Comparison of ENCODE assay signal across 8 cellular contexts in the genomic region with DNA sequence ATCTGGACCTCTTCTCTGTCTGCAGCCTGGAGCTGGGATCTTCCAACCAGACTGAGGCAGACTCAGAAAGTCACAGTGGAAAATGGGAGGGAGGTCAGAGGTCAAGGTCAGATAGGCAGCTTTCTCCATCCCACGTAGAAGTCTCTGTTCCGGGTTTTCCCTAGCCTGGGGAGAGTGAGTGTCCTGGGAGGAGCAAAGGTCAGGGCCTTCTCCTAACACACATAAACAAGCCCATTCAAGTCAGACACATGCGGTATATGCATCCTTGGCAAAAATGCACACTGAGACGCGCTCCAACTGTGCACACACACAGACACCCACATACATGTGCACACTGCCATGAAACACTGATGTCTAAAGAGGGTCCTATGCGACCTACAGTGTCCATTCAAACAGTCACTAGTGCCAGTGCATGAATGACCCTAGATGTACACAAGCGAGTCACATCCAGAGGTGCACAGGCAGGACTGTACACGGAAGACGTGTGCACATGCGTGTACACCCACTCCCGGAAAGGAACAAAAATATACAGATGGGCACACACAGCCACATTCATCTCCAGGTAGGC. TPM values are rescaled to one million over a fixed set of nuclear protein-coding genes. Genes with fewer than 3 reads are reported as not detected.
DNase-seq lines count a peak whose midpoint lies in the region; ATAC-seq and TF ChIP-seq lines count a peak whose summit lies in the region.

No MANE protein-coding gene starts in this region.

- H4K20me1 ChIP-seq in Karpas-422 (ENCODE audit: insufficient read depth, low read depth, low read length) = 0 out of 2 replicates have a peak, but pooled peaks cover 2% of the 10 kb centered on the region

- DNase-seq in Karpas-422 = no peak
- no peak for DNase-seq in MCF 10A (ENCODE audit: unreplicated experiment)
- DNase-seq in mesenchymal stem cell = peak; percentile 55
- DNase-seq in uterus = no peak
- DNase-seq in DMS79 treated with DMSO at 0.1 percent for 48 hours (lab: John Stamatoyannopoulos, UW) = no peak
- DNase-seq in NCI-H2029 treated with DMSO at 0.1 percent for 48 hours (lab: John Stamatoyannopoulos, UW) = no peak

- H4K91ac ChIP-seq in mesenchymal stem cell (ENCODE audit: low read length) = peak overlapping the region; percentile 90

- H2AK5ac ChIP-seq in mesenchymal stem cell (ENCODE audit: low read length, severe bottlenecking) = peak overlapping the region; percentile 63

- intact Hi-C loops in MCF 10A (cut with micrococcal nuclease) (loop anchor here (10.0 kb wide), 1 partner anchor 207 kb away; a partner anchor contains a TSS), uterus (cut with DNase I; ENCODE audit: low total_unique reads) (no loop called here)

- peak overlapping the region; percentile 24 for H2BK120ac ChIP-seq in mesenchymal stem cell (ENCODE audit: low read depth, low read length)

- H3K27ac Mint-ChIP-seq in MCF 10A (ENCODE audit: low read depth, unreplicated experiment) = peak overlapping the region; percentile 69

- TF ChIP-seq CTCF in MCF 10A (IDR thresholded peaks at IDR 0.05; ENCODE audit: unreplicated experiment) = no peak
- no peak for TF ChIP-seq CTCF in uterus (IDR thresholded peaks at IDR 0.05)

- H2AFZ ChIP-seq in Karpas-422 (ENCODE audit: low read length) (no peak overlapping the region), mesenchymal stem cell (ENCODE audit: low read depth, low read length) (no peak overlapping the region)

- H3K4me1 ChIP-seq in Karpas-422 (ENCODE audit: low read length) (peaks cover 33% of the 10 kb centered on the region), mesenchymal stem cell (ENCODE audit: control insufficient read depth, insufficient read depth, low read depth, low read length) (peaks cover 45% of the 10 kb centered on the region), uterus (peaks cover 11 to 18% of the 10 kb centered on the region in 2 donors)

- H3K79me1 ChIP-seq in mesenchymal stem cell (replicated peaks; ENCODE audit: low read length, poor library complexity, severe bottlenecking) = peaks cover 20% of the 10 kb centered on the region

- H3K9ac ChIP-seq in Karpas-422 (ENCODE audit: low read length) (peak overlapping the region; percentile 99), mesenchymal stem cell (ENCODE audit: low read length) (peak overlapping the region; percentile 95)

- peaks cover 12% of the 10 kb centered on the region for H3K36me3 Mint-ChIP-seq in MCF 10A (ENCODE audit: insufficient read depth, unreplicated experiment)

- peak overlapping the region in 1 of 2 experiments; percentile 87 for H3K14ac ChIP-seq in mesenchymal stem cell (ENCODE audit: low read length in 2 of 2)

- peaks cover 32% of the 10 kb centered on the region for H3K79me2 ChIP-seq in Karpas-422 (ENCODE audit: low read length)

- peak overlapping the region in 1 of 2 experiments; percentile 77 for H3K4ac ChIP-seq in mesenchymal stem cell (ENCODE audit: low read depth in 1 of 2, low read length in 2 of 2)

- ATAC-seq in GM19438 (IDR thresholded peaks at IDR 0.05; ENCODE audit: low read depth, unreplicated experiment) = peak; percentile 2
- no peak for ATAC-seq in HG03439 (IDR thresholded peaks at IDR 0.05; ENCODE audit: unreplicated experiment)

- POLR2A ChIA-PET in MCF 10A (lab: Yijun Ruan, JAX) = interaction anchor here (0.7 to 6.1 kb wide), 22 partner anchors 8 to 739 kb away, joined by 3 to 120 read pairs (median 6); a partner anchor contains a TSS

- CTCF ChIA-PET in MCF 10A (lab: Yijun Ruan, JAX) = interaction anchor here (0.8 to 13.6 kb wide), 7 partner anchors 11 to 237 kb away, joined by 3 to 175 read pairs (median 4); a partner anchor contains a TSS

- H3K27me3 ChIP-seq in Karpas-422 (ENCODE audit: low read length) = no peaks in the 10 kb centered on the region
- no peaks in the 10 kb centered on the region for H3K27me3 ChIP-seq in mesenchymal stem cell (ENCODE audit: control insufficient read depth in 1 of 2, insufficient read depth in 1 of 2, low read length in 2 of 2)
- no peaks in the 10 kb centered on the region for H3K27me3 ChIP-seq in uterus

- H3K9me3 Mint-ChIP-seq in MCF 10A (ENCODE audit: unreplicated experiment) = no peaks in the 10 kb centered on the region

- H3K4me3 Mint-ChIP-seq in MCF 10A (ENCODE audit: unreplicated experiment) = peak overlapping the region; percentile 86

- no peak overlapping the region for H3K23ac ChIP-seq in mesenchymal stem cell (ENCODE audit: low read length in 2 of 2)

- H3K9me2 ChIP-seq in Karpas-422 (replicated peaks; ENCODE audit: insufficient read depth, low read length) = no peaks in the 10 kb centered on the region

- TSS peak; percentile 36 for BruUV-seq in MCF 10A (replicated peaks; lab: Mats Ljungman, UMichigan)

- peak overlapping the region; percentile 7 to 76 for H2BK12ac ChIP-seq in mesenchymal stem cell (ENCODE audit: low read length in 2 of 2)

- peak overlapping the region; percentile 59 for H4K8ac ChIP-seq in mesenchymal stem cell (ENCODE audit: low read length)

- H3K27me3 Mint-ChIP-seq in MCF 10A (ENCODE audit: insufficient read depth, unreplicated experiment) = no peaks in the 10 kb centered on the region

- H3K18ac ChIP-seq in mesenchymal stem cell (ENCODE audit: low read depth in 1 of 2, low read length in 2 of 2) = peak overlapping the region; percentile 96 to 99

- peaks cover 29% of the 10 kb centered on the region for H3K4me1 Mint-ChIP-seq in MCF 10A (ENCODE audit: insufficient read depth, unreplicated experiment)

- H3K4me3 ChIP-seq in Karpas-422 (ENCODE audit: low read length) = peak overlapping the region; percentile 78
- H3K4me3 ChIP-seq in mesenchymal stem cell (ENCODE audit: insufficient read depth in 1 of 2, low read depth in 1 of 2, low read length in 2 of 2) = peak overlapping the region; percentile 78 to 94
- peak overlapping the region; percentile 85 to 99 for H3K4me3 ChIP-seq in uterus

- H3K27ac ChIP-seq in Karpas-422 (ENCODE audit: low read length) = peak overlapping the region; percentile 68
- H3K27ac ChIP-seq in mesenchymal stem cell (ENCODE audit: low read length, poor library complexity, severe bottlenecking) = peak overlapping the region; percentile 86
- H3K27ac ChIP-seq in uterus = peak overlapping the region; percentile 92 to 94

- no peaks in the 10 kb centered on the region for H3K9me3 ChIP-seq in Karpas-422 (ENCODE audit: low read length)
- H3K9me3 ChIP-seq in mesenchymal stem cell (ENCODE audit: control insufficient read depth, low read length) = no peaks in the 10 kb centered on the region
- no peaks in the 10 kb centered on the region for H3K9me3 ChIP-seq in uterus

- H3K4me2 ChIP-seq in Karpas-422 (ENCODE audit: low read depth, low read length, poor library complexity, severe bottlenecking) = peak overlapping the region; percentile 70
- peak overlapping the region; percentile 89 for H3K4me2 ChIP-seq in mesenchymal stem cell (ENCODE audit: low read length, poor library complexity, severe bottlenecking)

- H2BK5ac ChIP-seq in mesenchymal stem cell (ENCODE audit: low read depth, low read length, poor library complexity, severe bottlenecking) = peak overlapping the region; percentile 63

- TF ChIP-seq POLR2A in uterus (IDR thresholded peaks at IDR 0.05) = no peak

- H3K36me3 ChIP-seq in Karpas-422 (ENCODE audit: insufficient read depth, low read length) = no peaks in the 10 kb centered on the region
- peaks cover 20 to 23% of the 10 kb centered on the region in 2 experiments for H3K36me3 ChIP-seq in mesenchymal stem cell (ENCODE audit: control insufficient read depth in 1 of 2, insufficient read depth in 2 of 2, low read depth in 1 of 2, low read length in 2 of 2)
- H3K36me3 ChIP-seq in uterus = no peaks in the 10 kb centered on the region

- peak overlapping the region; percentile 68 for H2BK15ac ChIP-seq in mesenchymal stem cell (ENCODE audit: low read depth, poor library complexity, severe bottlenecking)

- 12% methylated on average over 10 of the region's 11 CpGs for WGBS in mesenchymal stem cell

RNA-seq across cellular contexts. Expression of a gene that starts 0.7 kb away (rescaled TPM):
- total RNA-seq in Karpas-422 (2014; rRNA removed; shearing (Covaris generic); ENCODE audit: low replicate concordance) = 42.0 and 76.3 TPM in 2 replicates
- total RNA-seq in MCF 10A (2022) (30.5 and 47.0 TPM in 2 replicates), uterus (100 to 1,000 TPM in 1 of 4 donors, 10 to 100 TPM in 3; 45.9 to 105 (median 50.2) TPM)
- 91.9 TPM for polyA plus RNA-seq in mesenchymal stem cell (2013, experiment 1 of 2)
- polyA plus RNA-seq in mesenchymal stem cell (2013, experiment 2 of 2) = 91.8 TPM

RNA-seq across cellular contexts. Expression of a gene that starts 7.3 kb away (rescaled TPM):
- 25.5 and 35.4 TPM in 2 replicates for total RNA-seq in Karpas-422 (2014; rRNA removed; shearing (Covaris generic); ENCODE audit: low replicate concordance)
- total RNA-seq in MCF 10A (2022) (10.4 and 14.0 TPM in 2 replicates), uterus (10 to 100 TPM; 23.9 to 32.3 (median 31.5) TPM)
- 11.3 TPM for polyA plus RNA-seq in mesenchymal stem cell (2013, experiment 1 of 2)
- polyA plus RNA-seq in mesenchymal stem cell (2013, experiment 2 of 2) = 10.9 TPM

RNA-seq across cellular contexts. Expression of a gene that starts 12.8 kb away (rescaled TPM):
- total RNA-seq in Karpas-422 (2014; rRNA removed; shearing (Covaris generic); ENCODE audit: low replicate concordance) = 7.4 and 26.5 TPM in 2 replicates
- total RNA-seq in MCF 10A (2022) (not detected in 2 replicates), uterus (1 to 10 TPM in 1 of 4 donors, under 1 TPM in 1, not detected in 2; 0.14 to 1.5 TPM)
- polyA plus RNA-seq in mesenchymal stem cell (2013, experiment 1 of 2) = not detected
- polyA plus RNA-seq in mesenchymal stem cell (2013, experiment 2 of 2) = 0.01 TPM

RNA-seq across cellular contexts. Expression of a gene that starts 40.2 kb away (rescaled TPM):
- total RNA-seq in Karpas-422 (2014; rRNA removed; shearing (Covaris generic); ENCODE audit: low replicate concordance) = 30.4 and 42.0 TPM in 2 replicates
- total RNA-seq in MCF 10A (2022) (60.7 and 62.5 TPM in 2 replicates), uterus (100 to 1,000 TPM in 1 of 4 donors, 10 to 100 TPM in 3; 24.6 to 128 (median 70.3) TPM)
- 29.2 TPM for polyA plus RNA-seq in mesenchymal stem cell (2013, experiment 1 of 2)
- polyA plus RNA-seq in mesenchymal stem cell (2013, experiment 2 of 2) = 30.0 TPM

RNA-seq across cellular contexts. Expression of a gene that starts 40.3 kb away (rescaled TPM):
- 24.8 and 41.6 TPM in 2 replicates for total RNA-seq in Karpas-422 (2014; rRNA removed; shearing (Covaris generic); ENCODE audit: low replicate concordance)
- total RNA-seq in MCF 10A (2022) (29.2 and 35.7 TPM in 2 replicates), uterus (10 to 100 TPM in 3 of 4 donors, 1 to 10 TPM in 1; 4.9 to 56.2 (median 36.2) TPM)
- 64.5 TPM for polyA plus RNA-seq in mesenchymal stem cell (2013, experiment 1 of 2)
- 61.9 TPM for polyA plus RNA-seq in mesenchymal stem cell (2013, experiment 2 of 2)
